8 cellular contexts compared by ENCODE assay signal in genomic region chr12:53695148-53696138, GRCh38. TPM values are rescaled to one million over a fixed set of nuclear protein-coding genes. Genes with fewer than 3 reads are reported as not detected.
DNase-seq lines count a peak whose midpoint lies in the region; ATAC-seq and FAIRE-seq lines count a peak whose summit lies in the region.

No MANE protein-coding gene starts in this region.

- peak; percentile 83 to 88 for ATAC-seq in activated naive CD4-positive, alpha-beta T cell treated with anti-CD3 and anti-CD28 coated beads, Interleukin-2, amount 50 U/mL, for 72 hours
- peak; percentile 56 to 76 for ATAC-seq in right cardiac atrium
- ATAC-seq in HG02870 (IDR thresholded peaks at IDR 0.05; ENCODE audit: unreplicated experiment), result no peak
- no peak for ATAC-seq in HG03097 (IDR thresholded peaks at IDR 0.05; ENCODE audit: low FRiP score, unreplicated experiment)
- ATAC-seq in GM21360 (IDR thresholded peaks at IDR 0.05; ENCODE audit: unreplicated experiment), result no peak

- H3K9me3 ChIP-seq in CD8-positive, alpha-beta memory T cell (ENCODE audit: low read length), result no peaks in the 10 kb centered on the region
- H3K9me3 ChIP-seq in right cardiac atrium (ENCODE audit: control insufficient read depth, low read length) (no peaks in the 10 kb centered on the region), small intestine (ENCODE audit: control insufficient read depth, low read depth) (no peaks in the 10 kb centered on the region)

- peak overlapping the region; percentile 61 to 88 (median 82) for H3K4me3 Mint-ChIP-seq in CD8-positive, alpha-beta memory T cell

- POLR2A ChIA-PET in CD8-positive, alpha-beta memory T cell (lab: Charles Lee), result no interaction called here

- H3K27me3 Mint-ChIP-seq in CD8-positive, alpha-beta memory T cell, result peaks cover 57 to 91% of the 10 kb centered on the region in 2 donors

- WGBS in right cardiac atrium, result 6% methylated on average over 58 of the region's 58 CpGs
- WGBS in small intestine, 3 donors, result 3 to 5% (median 3%) methylated on average over 51 to 58 of the region's 58 CpGs

- peaks cover 66% of the 10 kb centered on the region for H3K27me3 ChIP-seq in CD8-positive, alpha-beta memory T cell (ENCODE audit: insufficient read depth, low read length, poor library complexity, severe bottlenecking)
- no peaks in the 10 kb centered on the region for H3K27me3 ChIP-seq in right cardiac atrium (ENCODE audit: control insufficient read depth, insufficient read depth)
- peaks cover 0 to 40% of the 10 kb centered on the region in 2 donors for H3K27me3 ChIP-seq in small intestine (ENCODE audit: control insufficient read depth in 2 of 2, insufficient read depth in 2 of 2, low read length in 2 of 2)

- peak in 3 of 5 donors; percentile 5 to 54 (median 26) for DNase-seq in CD8-positive, alpha-beta memory T cell
- peak; percentile 70 for DNase-seq in NCI-H2227 (lab: John Stamatoyannopoulos, UW; ENCODE audit: unreplicated experiment)
- DNase-seq in activated naive CD4-positive, alpha-beta T cell treated with anti-CD3 and anti-CD28 coated beads, Interleukin-2, amount 50 U/mL, for 72 hours (ENCODE audit: low spot score in 2 of 2), result peak in 1 of 2 donors; percentile 46
- peak; percentile 39 to 75 (median 74) for DNase-seq in right cardiac atrium
- peak; percentile 40 for DNase-seq in small intestine

- peak overlapping the region in 1 of 8 donors; percentile 20 for H3K27ac Mint-ChIP-seq in CD8-positive, alpha-beta memory T cell
- H3K27ac Mint-ChIP-seq in activated naive CD4-positive, alpha-beta T cell treated with anti-CD3 and anti-CD28 coated beads, Interleukin-2, amount 50 U/mL, for 72 hours, result peak overlapping the region in 1 of 2 donors; percentile 52

- no peak for FAIRE-seq in small intestine (lab: Jason Lieb, UNC)

- CTCF ChIA-PET in CD8-positive, alpha-beta memory T cell (lab: Charles Lee), result interaction anchor here (1.3 to 7.5 kb wide), 3 partner anchors 20 to 56 kb away, joined by 5 to 133 read pairs (median 5); partner anchors contain the start of genes ATP5MC2 and CISTR

- peak overlapping the region; percentile 28 for H3K4me3 ChIP-seq in CD8-positive, alpha-beta memory T cell (ENCODE audit: low read length)
- H3K4me3 ChIP-seq in right cardiac atrium (ENCODE audit: low read length) (peak overlapping the region; percentile 65), small intestine (ENCODE audit: low read depth in 1 of 2, low read length in 2 of 2) (peak overlapping the region in 1 of 2 donors; percentile 35)

- no peaks in the 10 kb centered on the region for H3K9me3 Mint-ChIP-seq in CD8-positive, alpha-beta memory T cell
- peaks cover 0 to 4% of the 10 kb centered on the region in 2 donors for H3K9me3 Mint-ChIP-seq in activated naive CD4-positive, alpha-beta T cell treated with anti-CD3 and anti-CD28 coated beads, Interleukin-2, amount 50 U/mL, for 72 hours

- peaks cover 18% of the 10 kb centered on the region for H3K4me1 ChIP-seq in CD8-positive, alpha-beta memory T cell (ENCODE audit: insufficient read depth, low read length)
- H3K4me1 ChIP-seq in right cardiac atrium (ENCODE audit: control insufficient read depth, insufficient read depth, low read length) (peaks cover 4% of the 10 kb centered on the region), small intestine (ENCODE audit: control insufficient read depth in 2 of 2, insufficient read depth in 1 of 2, low read depth in 1 of 2, low read length in 1 of 2) (peaks cover 0 to 4% of the 10 kb centered on the region in 2 donors)

- peaks cover 0 to 8% (median 1%) of the 10 kb centered on the region in 3 donors for H3K36me3 Mint-ChIP-seq in CD8-positive, alpha-beta memory T cell
- H3K36me3 Mint-ChIP-seq in activated naive CD4-positive, alpha-beta T cell treated with anti-CD3 and anti-CD28 coated beads, Interleukin-2, amount 50 U/mL, for 72 hours, result peaks cover 10 to 15% of the 10 kb centered on the region in 2 donors

- H3K4me1 Mint-ChIP-seq in CD8-positive, alpha-beta memory T cell, result peaks cover 25 to 32% (median 30%) of the 10 kb centered on the region in 3 donors

- intact Hi-C loops in right cardiac atrium (cut with DNase I), result no loop called here

- no peaks in the 10 kb centered on the region for H3K36me3 ChIP-seq in CD8-positive, alpha-beta memory T cell (ENCODE audit: insufficient read depth, low read length)
- H3K36me3 ChIP-seq in small intestine (ENCODE audit: control insufficient read depth in 2 of 2, insufficient read depth in 2 of 2, low read length in 2 of 2), result no peaks in the 10 kb centered on the region

- no peak overlapping the region for H3K27ac ChIP-seq in CD8-positive, alpha-beta memory T cell (ENCODE audit: low read depth, low read length)
- H3K27ac ChIP-seq in right cardiac atrium (ENCODE audit: low read length) (no peak overlapping the region), small intestine (ENCODE audit: low read depth in 1 of 2, low read length in 1 of 2) (no peak overlapping the region)

RNA-seq across cellular contexts. Expression of gene ATP5MC2, which starts 19.6 kb away (rescaled TPM):
- total RNA-seq in CD8-positive, alpha-beta memory T cell, result 100 to 1,000 TPM; 342 to 350 TPM
- 529 TPM for polyA plus RNA-seq in CD8-positive, alpha-beta memory T cell
- total RNA-seq in activated naive CD4-positive, alpha-beta T cell treated with anti-CD3 and anti-CD28 coated beads, Interleukin-2, amount 50 U/mL, for 72 hours, result 100 to 1,000 TPM; 319 to 327 TPM
- total RNA-seq in right cardiac atrium, result 100 to 1,000 TPM; 397 to 507 (median 497) TPM
- 740 TPM for polyA plus RNA-seq in right cardiac atrium
- 100 to 1,000 TPM; 433 to 621 (median 517) TPM for polyA plus RNA-seq in small intestine

RNA-seq across cellular contexts. Expression of gene CALCOCO1, which starts 31.8 kb away (rescaled TPM):
- 10 to 100 TPM; 29.5 to 31.4 TPM for total RNA-seq in CD8-positive, alpha-beta memory T cell
- polyA plus RNA-seq in CD8-positive, alpha-beta memory T cell, result 73.9 TPM
- total RNA-seq in activated naive CD4-positive, alpha-beta T cell treated with anti-CD3 and anti-CD28 coated beads, Interleukin-2, amount 50 U/mL, for 72 hours, result 10 to 100 TPM; 35.4 to 36.2 TPM
- total RNA-seq in right cardiac atrium, result 100 to 1,000 TPM; 189 to 247 (median 207) TPM
- polyA plus RNA-seq in right cardiac atrium (121 TPM), small intestine (10 to 100 TPM; 45.1 to 46.7 (median 46.5) TPM)

RNA-seq across cellular contexts. Expression of gene CISTR, which starts 56.3 kb away (rescaled TPM):
- not detected for total RNA-seq in CD8-positive, alpha-beta memory T cell
- polyA plus RNA-seq in CD8-positive, alpha-beta memory T cell, result not detected
- not detected for total RNA-seq in activated naive CD4-positive, alpha-beta T cell treated with anti-CD3 and anti-CD28 coated beads, Interleukin-2, amount 50 U/mL, for 72 hours
- total RNA-seq in right cardiac atrium, result 1 to 10 TPM; 3.2 to 5.9 (median 4.0) TPM
- polyA plus RNA-seq in right cardiac atrium (2.8 TPM), small intestine (not detected)

Comparison
In these comparisons a context has a peak if more than half of its experiments do, and no peak if none do; other contexts are left out.
1. ATAC-seq: peak in activated naive CD4-positive, alpha-beta T cell treated with anti-CD3 and anti-CD28 coated beads, Interleukin-2, amount 50 U/mL, for 72 hours (2 of 2) and right cardiac atrium (2 of 2); none in HG02870 (single experiment), HG03097 (single experiment) and GM21360 (single experiment).
2. RNA of gene CALCOCO1, which starts 31.8 kb away (total RNA-seq): 189 to 247 TPM in right cardiac atrium; 35.4 to 36.2 TPM in activated naive CD4-positive, alpha-beta T cell treated with anti-CD3 and anti-CD28 coated beads, Interleukin-2, amount 50 U/mL, for 72 hours and 29.5 to 31.4 TPM in CD8-positive, alpha-beta memory T cell; every median in the first group is over 4 times any median in the second.